16 cellular contexts compared by ENCODE assay signal in genomic region chr14:69315302-69315701, GRCh38. TPM values are rescaled to one million over a fixed set of nuclear protein-coding genes. Genes with fewer than 3 reads are reported as not detected.
DNase-seq lines count a peak whose midpoint lies in the region; ATAC-seq and TF ChIP-seq lines count a peak whose summit lies in the region.
"Had no signal": no experiment of that assay in that cellular context is flagged by ENCODE, and none has a peak within 500 bp of the region (broad histone marks: within the 10 kb centered on the region; RNA-seq: fewer than 3 reads in every experiment).

No MANE protein-coding gene starts in this region.

- no peak for TF ChIP-seq EP300 in suprapubic skin (IDR thresholded peaks at IDR 0.05)
- TF ChIP-seq EP300 in SK-N-SH (IDR thresholded peaks at IDR 0.05; ENCODE audit: borderline replicate concordance in 1 of 2, low read depth in 1 of 2, low read length in 1 of 2): no peak

- H3K9me3 ChIP-seq in suprapubic skin: no peaks in the 10 kb centered on the region
- H3K9me3 ChIP-seq in SK-N-SH: no peaks in the 10 kb centered on the region
- H3K9me3 ChIP-seq: stomach had no signal

- DNase-seq in activated CD4-positive, alpha-beta memory T cell treated with anti-CD3 and anti-CD28 coated beads, Interleukin-2, amount 10 ng/mL, durations not matched to agents 7 days and 5 days: peak; percentile 4
- DNase-seq in activated CD4-positive, alpha-beta memory T cell treated with anti-CD3 and anti-CD28 coated beads for 36 hours: no peak
- peak; percentile 11 for DNase-seq in RPMI7951 (ENCODE audit: low read depth)
- DNase-seq in islet precursor cell: peak; percentile 10
- peak; percentile 74 to 78 for DNase-seq in suprapubic skin (ENCODE audit: low spot score in 2 of 2)
- DNase-seq in SK-N-SH: no peak
- DNase-seq: activated T-cell treated with anti-CD3 and anti-CD28 coated beads, Interleukin-2, amount 50 U/mL, for 1 hour; H7; Kasumi-1; NCI-H187; stomach had no signal

- TF ChIP-seq POLR2A in suprapubic skin (IDR thresholded peaks at IDR 0.05): no peak

- H3K27me3 ChIP-seq in suprapubic skin: no peaks in the 10 kb centered on the region
- H3K27me3 ChIP-seq in SK-N-SH (ENCODE audit: insufficient read depth): no peaks in the 10 kb centered on the region
- H3K27me3 ChIP-seq: hepatocyte, stomach had no signal

- no peaks in the 10 kb centered on the region for H4K20me1 ChIP-seq in SK-N-SH (ENCODE audit: insufficient read depth)

- H3K4me1 Mint-ChIP-seq in activated CD4-positive, alpha-beta memory T cell treated with anti-CD3 and anti-CD28 coated beads, Interleukin-2, amount 10 ng/mL, durations not matched to agents 7 days and 5 days: no peaks in the 10 kb centered on the region
- no peaks in the 10 kb centered on the region for H3K4me1 Mint-ChIP-seq in activated CD4-positive, alpha-beta memory T cell treated with anti-CD3 and anti-CD28 coated beads for 36 hours (ENCODE audit: low read depth)
- H3K4me1 Mint-ChIP-seq: T-cell had no signal

- peaks cover 4% of the 10 kb centered on the region for H3K27me3 Mint-ChIP-seq in activated CD4-positive, alpha-beta memory T cell treated with anti-CD3 and anti-CD28 coated beads, Interleukin-2, amount 10 ng/mL, durations not matched to agents 7 days and 5 days
- peaks cover 9% of the 10 kb centered on the region for H3K27me3 Mint-ChIP-seq in activated CD4-positive, alpha-beta memory T cell treated with anti-CD3 and anti-CD28 coated beads for 36 hours

- H3K27ac ChIP-seq in suprapubic skin (peak overlapping the region; percentile 36), SK-N-SH (ENCODE audit: low read depth in 2 of 2, low read length in 1 of 2) (no peak overlapping the region)
- H3K27ac ChIP-seq: hepatocyte, stomach had no signal

- H3K36me3 Mint-ChIP-seq in activated CD4-positive, alpha-beta memory T cell treated with anti-CD3 and anti-CD28 coated beads, Interleukin-2, amount 10 ng/mL, durations not matched to agents 7 days and 5 days (ENCODE audit: low read depth): no peaks in the 10 kb centered on the region
- H3K36me3 Mint-ChIP-seq in activated CD4-positive, alpha-beta memory T cell treated with anti-CD3 and anti-CD28 coated beads for 36 hours: no peaks in the 10 kb centered on the region
- H3K36me3 Mint-ChIP-seq: T-cell had no signal

- 37% methylated on average over 4 of the region's 4 CpGs for WGBS in suprapubic skin
- 78% methylated on average over 4 of the region's 4 CpGs for WGBS in SK-N-SH (ENCODE audit: low lambda C conversion rate)

- no peak overlapping the region for H3K27ac Mint-ChIP-seq in activated CD4-positive, alpha-beta memory T cell treated with anti-CD3 and anti-CD28 coated beads, Interleukin-2, amount 10 ng/mL, durations not matched to agents 7 days and 5 days
- H3K27ac Mint-ChIP-seq in activated CD4-positive, alpha-beta memory T cell treated with anti-CD3 and anti-CD28 coated beads for 36 hours: no peak overlapping the region
- H3K27ac Mint-ChIP-seq: T-cell had no signal

- ATAC-seq in GM18909 (IDR thresholded peaks at IDR 0.05; ENCODE audit: poor library complexity, unreplicated experiment) (no peak), GM21825 (IDR thresholded peaks at IDR 0.05; ENCODE audit: unreplicated experiment) (no peak)
- ATAC-seq: T-cell had no signal

- intact Hi-C loops in activated CD4-positive, alpha-beta memory T cell treated with anti-CD3 and anti-CD28 coated beads for 36 hours (cut with micrococcal nuclease): no loop called here

- no peak overlapping the region for H3K4me3 ChIP-seq in suprapubic skin
- H3K4me3 ChIP-seq in SK-N-SH (ENCODE audit: low read depth in 2 of 2, low read length in 1 of 2): no peak overlapping the region
- H3K4me3 ChIP-seq: hepatocyte, lung, stomach had no signal

- no peak for TF ChIP-seq RAD21 in SK-N-SH (IDR thresholded peaks at IDR 0.05; ENCODE audit: low read length)

- no peaks in the 10 kb centered on the region for H3K79me2 ChIP-seq in SK-N-SH (ENCODE audit: insufficient read depth)
- H3K79me2 ChIP-seq: hepatocyte had no signal

- no peaks in the 10 kb centered on the region for H3K9me3 Mint-ChIP-seq in activated CD4-positive, alpha-beta memory T cell treated with anti-CD3 and anti-CD28 coated beads, Interleukin-2, amount 10 ng/mL, durations not matched to agents 7 days and 5 days
- H3K9me3 Mint-ChIP-seq in activated CD4-positive, alpha-beta memory T cell treated with anti-CD3 and anti-CD28 coated beads for 36 hours: peaks cover 4% of the 10 kb centered on the region

- no peak overlapping the region for H3K4me3 Mint-ChIP-seq in activated CD4-positive, alpha-beta memory T cell treated with anti-CD3 and anti-CD28 coated beads, Interleukin-2, amount 10 ng/mL, durations not matched to agents 7 days and 5 days
- no peak overlapping the region for H3K4me3 Mint-ChIP-seq in activated CD4-positive, alpha-beta memory T cell treated with anti-CD3 and anti-CD28 coated beads for 36 hours
- H3K4me3 Mint-ChIP-seq: T-cell had no signal

- H3K4me1 ChIP-seq in suprapubic skin (peaks cover 14% of the 10 kb centered on the region), SK-N-SH (ENCODE audit: control insufficient read depth in 1 of 2, insufficient read depth in 2 of 2, low read depth in 1 of 2, low read length in 1 of 2) (peaks cover 0 to 4% of the 10 kb centered on the region in 2 experiments; a peak in 2 of 4 replicates)

- POLR2A ChIA-PET in activated CD4-positive, alpha-beta memory T cell treated with anti-CD3 and anti-CD28 coated beads, Interleukin-2, amount 10 ng/mL, durations not matched to agents 7 days and 5 days (lab: Charles Lee): no interaction called here
- POLR2A ChIA-PET in activated CD4-positive, alpha-beta memory T cell treated with anti-CD3 and anti-CD28 coated beads for 36 hours (lab: Charles Lee): no interaction called here
- POLR2A ChIA-PET in SK-N-SH (lab: Yijun Ruan, JAX): no interaction called here

- H3K36me3 ChIP-seq in suprapubic skin (no peaks in the 10 kb centered on the region), SK-N-SH (replicated peaks in 1 of 2; ENCODE audit: control insufficient read depth in 1 of 2, insufficient read depth in 2 of 2, low read length in 1 of 2) (no peaks in the 10 kb centered on the region)
- H3K36me3 ChIP-seq: stomach had no signal

- TF ChIP-seq CTCF in suprapubic skin (IDR thresholded peaks at IDR 0.05) (no peak), SK-N-SH (IDR thresholded peaks at IDR 0.05) (no peak)

- H3K9me2 ChIP-seq in SK-N-SH: no peaks in the 10 kb centered on the region

- H3K4me2 ChIP-seq in SK-N-SH: no peak overlapping the region
- H3K4me2 ChIP-seq: hepatocyte had no signal

- no peak overlapping the region for H3K9ac ChIP-seq in SK-N-SH

- no peak overlapping the region for H2AFZ ChIP-seq in SK-N-SH (ENCODE audit: low read depth)
- H2AFZ ChIP-seq: hepatocyte had no signal

- peaks cover 4% of the 10 kb centered on the region for H3F3A ChIP-seq in SK-N-SH (replicated peaks; ENCODE audit: insufficient read depth)

- CTCF ChIA-PET in activated CD4-positive, alpha-beta memory T cell treated with anti-CD3 and anti-CD28 coated beads, Interleukin-2, amount 10 ng/mL, durations not matched to agents 7 days and 5 days (lab: Charles Lee): no interaction called here
- CTCF ChIA-PET in activated CD4-positive, alpha-beta memory T cell treated with anti-CD3 and anti-CD28 coated beads for 36 hours (lab: Charles Lee): interaction anchor here (0.7 kb wide), 1 partner anchor 171 kb away, joined by 3 read pairs; no protein-coding TSS in a partner anchor
- CTCF ChIA-PET in SK-N-SH (lab: Yijun Ruan, JAX): interaction anchor here (1.4 kb wide), 1 partner anchor 54 kb away, joined by 5 read pairs; no protein-coding TSS in a partner anchor

TF ChIP-seq in SK-N-SH, 30 proteins besides CTCF, POLR2A, EP300 and RAD21:
- TF ChIP-seq ELF1 (IDR thresholded peaks at IDR 0.05) (no peak), USF1 (IDR thresholded peaks at IDR 0.05; ENCODE audit: borderline replicate concordance, low read depth) (no peak), JUND (IDR thresholded peaks at IDR 0.05) (no peak)
TF ChIP-seq in SK-N-SH: peak in this region for 0.

RNA-seq across cellular contexts. Expression of gene GALNT16, which starts 55.3 kb away (rescaled TPM):
- total RNA-seq in activated CD4-positive, alpha-beta memory T cell treated with anti-CD3 and anti-CD28 coated beads, Interleukin-2, amount 10 ng/mL, durations not matched to agents 7 days and 5 days: not detected
- not detected for total RNA-seq in activated CD4-positive, alpha-beta memory T cell treated with anti-CD3 and anti-CD28 coated beads for 36 hours
- total RNA-seq in RPMI7951 (2014; rRNA removed; shearing (Covaris generic)): 0.10 and 0.12 TPM in 2 replicates
- 1 to 10 TPM; 2.1 to 4.6 (median 3.4) TPM for total RNA-seq in suprapubic skin
- polyA plus RNA-seq in SK-N-SH (2012; rRNA removed): 12.7 and 17.0 TPM in 2 replicates
- 8.9 and 12.4 TPM in 2 replicates for polyA plus RNA-seq in SK-N-SH (2012; cell fraction: cytosol; rRNA removed)
- polyA plus RNA-seq in SK-N-SH (2012; cell fraction: nucleus; rRNA removed): 22.8 and 32.1 TPM in 2 replicates

Comparison
In these comparisons a context has a peak if more than half of its experiments do, and no peak if none do; other contexts are left out.
1. DNase-seq: peak in activated CD4-positive, alpha-beta memory T cell treated with anti-CD3 and anti-CD28 coated beads, Interleukin-2, amount 10 ng/mL, durations not matched to agents 7 days and 5 days (single experiment), RPMI7951 (single experiment), islet precursor cell (single experiment) and suprapubic skin (2 of 2); none in activated CD4-positive, alpha-beta memory T cell treated with anti-CD3 and anti-CD28 coated beads for 36 hours (single experiment) and SK-N-SH (single experiment).